1 cellular context compared by ENCODE assay signal in genomic region chr3:38165722-38166387, GRCh38.
TF ChIP-seq lines count a peak whose summit lies in the region.

No MANE protein-coding gene starts in this region.

TF ChIP-seq in K562, 482 proteins besides CTCF, POLR2A, EP300 and RAD21 (continued from another document and continues in another):
- no peak for TF ChIP-seq ZNF277 (CRISPR knock-in tag; IDR thresholded peaks at IDR 0.05; ENCODE audit: borderline replicate concordance)
- TF ChIP-seq ZNF133 (CRISPR knock-in tag; IDR thresholded peaks at IDR 0.05): no peak
- TF ChIP-seq, protein P1, sequence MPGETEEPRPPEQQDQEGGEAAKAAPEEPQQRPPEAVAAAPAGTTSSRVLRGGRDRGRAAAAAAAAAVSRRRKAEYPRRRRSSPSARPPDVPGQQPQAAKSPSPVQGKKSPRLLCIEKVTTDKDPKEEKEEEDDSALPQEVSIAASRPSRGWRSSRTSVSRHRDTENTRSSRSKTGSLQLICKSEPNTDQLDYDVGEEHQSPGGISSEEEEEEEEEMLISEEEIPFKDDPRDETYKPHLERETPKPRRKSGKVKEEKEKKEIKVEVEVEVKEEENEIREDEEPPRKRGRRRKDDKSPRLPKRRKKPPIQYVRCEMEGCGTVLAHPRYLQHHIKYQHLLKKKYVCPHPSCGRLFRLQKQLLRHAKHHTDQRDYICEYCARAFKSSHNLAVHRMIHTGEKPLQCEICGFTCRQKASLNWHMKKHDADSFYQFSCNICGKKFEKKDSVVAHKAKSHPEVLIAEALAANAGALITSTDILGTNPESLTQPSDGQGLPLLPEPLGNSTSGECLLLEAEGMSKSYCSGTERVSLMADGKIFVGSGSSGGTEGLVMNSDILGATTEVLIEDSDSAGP (CRISPR knock-in tag; IDR thresholded peaks at IDR 0.05): no peak
- no peak for TF ChIP-seq SAFB2 (IDR thresholded peaks at IDR 0.05; ENCODE audit: borderline replicate concordance, low read depth, low read length, severe bottlenecking)
- TF ChIP-seq FOSL1 (tag; conservative IDR thresholded peaks at IDR 0.05): peak; percentile 9; the same call in 1 of the 2 replicates
- peak; percentile 87; the same call in 1 of the 2 replicates for TF ChIP-seq NR3C1 (CRISPR knock-in tag; IDR thresholded peaks at IDR 0.05)
- TF ChIP-seq MAFF (IDR thresholded peaks at IDR 0.05; ENCODE audit: low read length): no peak
- no peak for TF ChIP-seq ZNF23 (CRISPR knock-in tag; IDR thresholded peaks at IDR 0.05)
- TF ChIP-seq KDM4B (IDR thresholded peaks at IDR 0.05; ENCODE audit: borderline replicate concordance in 2 of 2, low read depth in 1 of 2): no peak
- no peak; the same call in 1 of the 2 replicates for TF ChIP-seq ZNF212 (CRISPR knock-in tag; IDR thresholded peaks at IDR 0.05)
- no peak for TF ChIP-seq ZNF785 (CRISPR knock-in tag; IDR thresholded peaks at IDR 0.05)
- no peak for TF ChIP-seq STAT6 (CRISPR knock-in tag; IDR thresholded peaks at IDR 0.05)
- no peak for TF ChIP-seq GTF3C2 (IDR thresholded peaks at IDR 0.05; ENCODE audit: borderline replicate concordance, extremely low read depth, insufficient read length)
- TF ChIP-seq ZNF766 (CRISPR knock-in tag; conservative IDR thresholded peaks at IDR 0.05): no peak
- no peak for TF ChIP-seq HES1 (IDR thresholded peaks at IDR 0.05; ENCODE audit: low read depth)
- no peak for TF ChIP-seq ZNF398 (CRISPR knock-in tag; IDR thresholded peaks at IDR 0.05)
- TF ChIP-seq ZNF354B (CRISPR knock-in tag; IDR thresholded peaks at IDR 0.05): no peak
- TF ChIP-seq EWSR1 (IDR thresholded peaks at IDR 0.05; ENCODE audit: borderline replicate concordance, low read depth, partially characterized antibody): no peak
- no peak for TF ChIP-seq PPARD (CRISPR knock-in tag; IDR thresholded peaks at IDR 0.05)
- no peak for TF ChIP-seq ZNF239 (CRISPR knock-in tag; IDR thresholded peaks at IDR 0.05)
- TF ChIP-seq BMI1 (IDR thresholded peaks at IDR 0.05; ENCODE audit: low read length): no peak
- TF ChIP-seq FOXJ2 (tag; IDR thresholded peaks at IDR 0.05): no peak
- no peak for TF ChIP-seq MTF1 (CRISPR knock-in tag; IDR thresholded peaks at IDR 0.05; ENCODE audit: borderline replicate concordance)
- TF ChIP-seq FOXK1 (CRISPR knock-in tag; IDR thresholded peaks at IDR 0.05; ENCODE audit: borderline replicate concordance): no peak
- no peak for TF ChIP-seq CBFB (CRISPR knock-in tag; IDR thresholded peaks at IDR 0.05)
- TF ChIP-seq TCF7L2 (IDR thresholded peaks at IDR 0.05; ENCODE audit: low read depth, low read length): no peak
- peak; percentile 33 for TF ChIP-seq TAF1 (IDR thresholded peaks at IDR 0.05; ENCODE audit: control insufficient read depth, extremely low read depth, insufficient read depth, low read length, severe bottlenecking)
- peak; percentile 2 for TF ChIP-seq RBFOX2 (IDR thresholded peaks at IDR 0.05; ENCODE audit: low read depth, low read length)
- no peak for TF ChIP-seq BRF2 (IDR thresholded peaks at IDR 0.05; ENCODE audit: borderline replicate concordance, insufficient read depth, insufficient read length)
- TF ChIP-seq, protein P2, sequence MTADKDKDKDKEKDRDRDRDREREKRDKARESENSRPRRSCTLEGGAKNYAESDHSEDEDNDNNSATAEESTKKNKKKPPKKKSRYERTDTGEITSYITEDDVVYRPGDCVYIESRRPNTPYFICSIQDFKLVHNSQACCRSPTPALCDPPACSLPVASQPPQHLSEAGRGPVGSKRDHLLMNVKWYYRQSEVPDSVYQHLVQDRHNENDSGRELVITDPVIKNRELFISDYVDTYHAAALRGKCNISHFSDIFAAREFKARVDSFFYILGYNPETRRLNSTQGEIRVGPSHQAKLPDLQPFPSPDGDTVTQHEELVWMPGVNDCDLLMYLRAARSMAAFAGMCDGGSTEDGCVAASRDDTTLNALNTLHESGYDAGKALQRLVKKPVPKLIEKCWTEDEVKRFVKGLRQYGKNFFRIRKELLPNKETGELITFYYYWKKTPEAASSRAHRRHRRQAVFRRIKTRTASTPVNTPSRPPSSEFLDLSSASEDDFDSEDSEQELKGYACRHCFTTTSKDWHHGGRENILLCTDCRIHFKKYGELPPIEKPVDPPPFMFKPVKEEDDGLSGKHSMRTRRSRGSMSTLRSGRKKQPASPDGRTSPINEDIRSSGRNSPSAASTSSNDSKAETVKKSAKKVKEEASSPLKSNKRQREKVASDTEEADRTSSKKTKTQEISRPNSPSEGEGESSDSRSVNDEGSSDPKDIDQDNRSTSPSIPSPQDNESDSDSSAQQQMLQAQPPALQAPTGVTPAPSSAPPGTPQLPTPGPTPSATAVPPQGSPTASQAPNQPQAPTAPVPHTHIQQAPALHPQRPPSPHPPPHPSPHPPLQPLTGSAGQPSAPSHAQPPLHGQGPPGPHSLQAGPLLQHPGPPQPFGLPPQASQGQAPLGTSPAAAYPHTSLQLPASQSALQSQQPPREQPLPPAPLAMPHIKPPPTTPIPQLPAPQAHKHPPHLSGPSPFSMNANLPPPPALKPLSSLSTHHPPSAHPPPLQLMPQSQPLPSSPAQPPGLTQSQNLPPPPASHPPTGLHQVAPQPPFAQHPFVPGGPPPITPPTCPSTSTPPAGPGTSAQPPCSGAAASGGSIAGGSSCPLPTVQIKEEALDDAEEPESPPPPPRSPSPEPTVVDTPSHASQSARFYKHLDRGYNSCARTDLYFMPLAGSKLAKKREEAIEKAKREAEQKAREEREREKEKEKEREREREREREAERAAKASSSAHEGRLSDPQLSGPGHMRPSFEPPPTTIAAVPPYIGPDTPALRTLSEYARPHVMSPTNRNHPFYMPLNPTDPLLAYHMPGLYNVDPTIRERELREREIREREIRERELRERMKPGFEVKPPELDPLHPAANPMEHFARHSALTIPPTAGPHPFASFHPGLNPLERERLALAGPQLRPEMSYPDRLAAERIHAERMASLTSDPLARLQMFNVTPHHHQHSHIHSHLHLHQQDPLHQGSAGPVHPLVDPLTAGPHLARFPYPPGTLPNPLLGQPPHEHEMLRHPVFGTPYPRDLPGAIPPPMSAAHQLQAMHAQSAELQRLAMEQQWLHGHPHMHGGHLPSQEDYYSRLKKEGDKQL (CRISPR knock-in tag; IDR thresholded peaks at IDR 0.05; ENCODE audit: borderline replicate concordance): no peak
- TF ChIP-seq SRSF7 (optimal IDR thresholded peaks at IDR 0.05; ENCODE audit: low read depth, low read length): no peak
- TF ChIP-seq ARNT (IDR thresholded peaks at IDR 0.05): no peak
- no peak for TF ChIP-seq ZNF347 (CRISPR knock-in tag; IDR thresholded peaks at IDR 0.05; ENCODE audit: low read depth)
- no peak; the same call in 1 of the 2 replicates for TF ChIP-seq ZNF740 (CRISPR knock-in tag; IDR thresholded peaks at IDR 0.05)
- peak in 1 of 2 experiments; percentile 46; a peak in 1 of 4 replicates for TF ChIP-seq ZNF740 (tag; IDR thresholded peaks at IDR 0.05)
- no peak for TF ChIP-seq HDAC2 (IDR thresholded peaks at IDR 0.05)
- no peak for TF ChIP-seq ARID1B (IDR thresholded peaks at IDR 0.05)
- TF ChIP-seq MCM2 (IDR thresholded peaks at IDR 0.05; ENCODE audit: low read depth): no peak
- TF ChIP-seq ZNF668 (CRISPR knock-in tag; IDR thresholded peaks at IDR 0.05): no peak
- TF ChIP-seq ZNF41 (CRISPR knock-in tag; conservative IDR thresholded peaks at IDR 0.05): no peak
- TF ChIP-seq ATF7 (IDR thresholded peaks at IDR 0.05): no peak
- no peak for TF ChIP-seq ELF1 (tag; IDR thresholded peaks at IDR 0.05)
- no peak for TF ChIP-seq ERF (CRISPR knock-in tag; IDR thresholded peaks at IDR 0.05)
- no peak for TF ChIP-seq KDM2B (CRISPR knock-in tag; IDR thresholded peaks at IDR 0.05)
- TF ChIP-seq NCOA2 (IDR thresholded peaks at IDR 0.05; ENCODE audit: partially characterized antibody in 2 of 2): no peak
- no peak for TF ChIP-seq CHD1 (IDR thresholded peaks at IDR 0.05; ENCODE audit: low read length)
- TF ChIP-seq, protein P3, sequence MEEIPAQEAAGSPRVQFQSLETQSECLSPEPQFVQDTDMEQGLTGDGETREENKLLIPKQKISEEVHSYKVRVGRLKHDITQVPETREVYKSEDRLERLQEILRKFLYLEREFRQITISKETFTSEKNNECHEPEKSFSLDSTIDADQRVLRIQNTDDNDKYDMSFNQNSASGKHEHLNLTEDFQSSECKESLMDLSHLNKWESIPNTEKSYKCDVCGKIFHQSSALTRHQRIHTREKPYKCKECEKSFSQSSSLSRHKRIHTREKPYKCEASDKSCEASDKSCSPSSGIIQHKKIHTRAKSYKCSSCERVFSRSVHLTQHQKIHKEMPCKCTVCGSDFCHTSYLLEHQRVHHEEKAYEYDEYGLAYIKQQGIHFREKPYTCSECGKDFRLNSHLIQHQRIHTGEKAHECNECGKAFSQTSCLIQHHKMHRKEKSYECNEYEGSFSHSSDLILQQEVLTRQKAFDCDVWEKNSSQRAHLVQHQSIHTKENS (CRISPR knock-in tag; IDR thresholded peaks at IDR 0.05): no peak
- TF ChIP-seq ZNF445 (CRISPR knock-in tag; IDR thresholded peaks at IDR 0.05; ENCODE audit: low read depth): no peak
